Comparison of ENCODE assay signal across 8 cellular contexts in the genomic region with DNA sequence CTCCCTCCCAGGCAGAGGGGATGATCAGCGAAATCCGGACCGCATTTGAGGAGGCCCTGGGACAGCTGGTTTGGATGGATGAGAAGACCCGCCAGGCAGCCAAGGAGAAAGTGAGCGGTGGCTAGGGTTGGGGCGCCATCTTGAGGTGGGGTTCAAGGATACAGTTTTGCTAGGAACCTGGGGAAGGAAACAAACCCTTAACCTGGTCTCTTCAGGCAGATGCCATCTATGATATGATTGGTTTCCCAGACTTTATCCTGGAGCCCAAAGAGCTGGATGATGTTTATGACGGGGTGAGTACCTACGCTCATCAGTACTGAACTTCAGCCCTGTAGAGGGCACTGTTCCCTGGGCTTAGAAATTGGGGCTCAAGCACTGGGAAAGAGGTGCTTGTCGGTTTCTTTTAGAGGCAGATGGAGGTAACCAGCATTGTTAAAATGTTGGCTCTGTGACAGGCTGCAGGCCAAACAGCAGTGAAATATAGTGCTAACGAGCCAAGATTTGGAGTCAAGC. TPM values are rescaled to one million over a fixed set of nuclear protein-coding genes. Genes with fewer than 3 reads are reported as not detected.
A peak's percentile ranks its signal among the peaks of the same experiment; 100 is the strongest.
DNase-seq lines count a peak whose midpoint lies in the region; ATAC-seq and TF ChIP-seq lines count a peak whose summit lies in the region.

No MANE protein-coding gene starts in this region.

- no peak overlapping the region for H3K4me3 ChIP-seq in GM06990 (replicated peaks; ENCODE audit: low read depth, low read length)
- no peak overlapping the region for H3K4me3 ChIP-seq in heart left ventricle
- H3K4me3 ChIP-seq in skeletal muscle cell (ENCODE audit: low read depth, low read length): no peak overlapping the region

- 8 to 16% (median 10%) methylated on average over 10 of the region's 10 CpGs for WGBS in heart left ventricle, 4 donors

- intact Hi-C loops in heart left ventricle (cut with DNase I): loop anchor here in 6 of 10 donors (1.0 to 10.0 kb wide), 3 partner anchors 394 to 395 kb away; no protein-coding TSS in a partner anchor

- no peaks in the 10 kb centered on the region for H3K36me3 ChIP-seq in GM06990 (ENCODE audit: control insufficient read depth, insufficient read depth, low read length)
- no peaks in the 10 kb centered on the region for H3K36me3 ChIP-seq in heart left ventricle

- peaks cover 0 to 7% (median 0%) of the 10 kb centered on the region in 12 donors for H3K4me1 ChIP-seq in heart left ventricle

- TF ChIP-seq POLR2A in heart left ventricle (IDR thresholded peaks at IDR 0.05): no peak

- ATAC-seq in heart left ventricle: peak; percentile 14 to 54 (median 47)
- ATAC-seq in GM19324 (IDR thresholded peaks at IDR 0.05; ENCODE audit: low FRiP score, unreplicated experiment): no peak
- ATAC-seq in HG03159 (IDR thresholded peaks at IDR 0.05; ENCODE audit: unreplicated experiment): no peak

- no peak overlapping the region for H3K27ac ChIP-seq in heart left ventricle

- peak; percentile 73 for TF ChIP-seq CTCF in GM06990 (IDR thresholded peaks at IDR 0.05; ENCODE audit: insufficient read depth, low read length, poor library complexity, severe bottlenecking)
- peak in 11 of 12 donors; percentile 36 to 66 (median 53) for TF ChIP-seq CTCF in heart left ventricle (IDR thresholded peaks at IDR 0.05)

- H3K27me3 ChIP-seq in GM06990 (replicated peaks; ENCODE audit: control insufficient read depth, insufficient read depth, low read length) (no peaks in the 10 kb centered on the region; the same call in 1 of the 2 replicates), heart left ventricle (peaks cover 0 to 10% (median 3%) of the 10 kb centered on the region in 9 donors)

- DNase-seq in GM06990 (ENCODE audit: extremely low read depth, insufficient read length) (peak; percentile 23), NAMALWA (ENCODE audit: low spot score) (peak; percentile 78), SK-MEL-5 (ENCODE audit: low read depth, low spot score) (peak; percentile 75), heart left ventricle (peak in 2 of 5 donors; percentile 40 to 44), skeletal muscle cell (ENCODE audit: low read depth) (peak; percentile 8)
- DNase-seq in activated naive CD4-positive, alpha-beta T cell treated with anti-CD3 and anti-CD28 coated beads, Interleukin-2, amount 50 U/mL, for 16 hours: peak; percentile 67

- no peaks in the 10 kb centered on the region for H3K9me3 ChIP-seq in heart left ventricle

- in situ Hi-C loops in SK-MEL-5 (cut with HindIII; ENCODE audit: low pct_unique_long_range_greater_than_20kb, low sequenced_read_pairs): no loop called here

RNA-seq across cellular contexts. Expression of a gene that starts 9.6 kb away (rescaled TPM):
- total RNA-seq in SK-MEL-5 (2014; rRNA removed; shearing (Covaris generic)): 423 and 430 TPM in 2 replicates
- polyA plus RNA-seq in SK-MEL-5 (2015; cell fraction: cytosol; rRNA removed): 389 and 420 TPM in 2 replicates
- polyA plus RNA-seq in SK-MEL-5 (2015; cell fraction: nucleus; rRNA removed): 339 and 360 TPM in 2 replicates
- 100 to 1,000 TPM; 198 to 314 (median 232) TPM for total RNA-seq in heart left ventricle
- 100 to 1,000 TPM in 1 of 2 donors, 10 to 100 TPM in 1; 82.3 to 443 TPM for polyA plus RNA-seq in heart left ventricle

RNA-seq across cellular contexts. Expression of a gene that starts 13.7 kb away (rescaled TPM):
- not detected in 2 replicates for total RNA-seq in SK-MEL-5 (2014; rRNA removed; shearing (Covaris generic))
- not detected in 2 replicates for polyA plus RNA-seq in SK-MEL-5 (2015; cell fraction: cytosol; rRNA removed)
- not detected in 2 replicates for polyA plus RNA-seq in SK-MEL-5 (2015; cell fraction: nucleus; rRNA removed)
- total RNA-seq in heart left ventricle: under 1 TPM in 1 of 9 donors, not detected in 8; 0.10 TPM
- polyA plus RNA-seq in heart left ventricle: not detected

RNA-seq across cellular contexts. Expression of a gene that starts 24.9 kb away (rescaled TPM):
- total RNA-seq in SK-MEL-5 (2014; rRNA removed; shearing (Covaris generic)): 211 and 237 TPM in 2 replicates
- 342 and 460 TPM in 2 replicates for polyA plus RNA-seq in SK-MEL-5 (2015; cell fraction: cytosol; rRNA removed)
- polyA plus RNA-seq in SK-MEL-5 (2015; cell fraction: nucleus; rRNA removed): 311 and 351 TPM in 2 replicates
- total RNA-seq in heart left ventricle: 100 to 1,000 TPM; 211 to 406 (median 229) TPM
- 100 to 1,000 TPM; 178 to 407 TPM for polyA plus RNA-seq in heart left ventricle

RNA-seq across cellular contexts. Expression of a gene that starts 28.1 kb away (rescaled TPM):
- total RNA-seq in SK-MEL-5 (2014; rRNA removed; shearing (Covaris generic)): 0.35 and 0.77 TPM in 2 replicates
- polyA plus RNA-seq in SK-MEL-5 (2015; cell fraction: cytosol; rRNA removed): 0.52 and 1.00 TPM in 2 replicates
- 0.19 and 0.22 TPM in 2 replicates for polyA plus RNA-seq in SK-MEL-5 (2015; cell fraction: nucleus; rRNA removed)
- total RNA-seq in heart left ventricle: under 1 TPM in 4 of 9 donors, not detected in 5; 0.17 to 0.37 (median 0.29) TPM
- polyA plus RNA-seq in heart left ventricle: under 1 TPM in 1 of 2 donors, not detected in 1; 0.14 TPM

RNA-seq across cellular contexts. Expression of a gene that starts 40.0 kb away (rescaled TPM):
- 16.0 and 16.5 TPM in 2 replicates for total RNA-seq in SK-MEL-5 (2014; rRNA removed; shearing (Covaris generic))
- 14.0 and 18.5 TPM in 2 replicates for polyA plus RNA-seq in SK-MEL-5 (2015; cell fraction: cytosol; rRNA removed)
- polyA plus RNA-seq in SK-MEL-5 (2015; cell fraction: nucleus; rRNA removed): 3.4 and 4.0 TPM in 2 replicates
- total RNA-seq in heart left ventricle: 1 to 10 TPM in 7 of 9 donors, under 1 TPM in 2; 0.66 to 4.2 (median 2.1) TPM
- polyA plus RNA-seq in heart left ventricle: 10 to 100 TPM in 1 of 2 donors, 1 to 10 TPM in 1; 1.9 to 16.7 TPM

Comparison
In these comparisons a context has a peak if more than half of its experiments do, and no peak if none do; other contexts are left out.
1. ATAC-seq: peak in heart left ventricle (4 of 4); none in GM19324 (single experiment) and HG03159 (single experiment).